Comparison of ENCODE assay signal across 13 cellular contexts in genomic region chr11:720017-720641, GRCh38. TPM values are rescaled to one million over a fixed set of nuclear protein-coding genes. Genes with fewer than 3 reads are reported as not detected.
DNase-seq lines count a peak whose midpoint lies in the region; ATAC-seq and TF ChIP-seq lines count a peak whose summit lies in the region.
"Had no signal": no experiment of that assay in that cellular context is flagged by ENCODE, and none has a peak within 500 bp of the region (broad histone marks: within the 10 kb centered on the region; RNA-seq: fewer than 3 reads in every experiment).

No MANE protein-coding gene starts in this region.

- peak; percentile 23 for ATAC-seq in SK-N-SH treated with all-trans-retinoic acid at 6 μM for 48 hours
- peak; percentile 3 for ATAC-seq in left lobe of liver
- no peak for ATAC-seq in thoracic aorta (ENCODE audit: insufficient number of reproducible peaks, low FRiP score, low read depth)
- no peak for ATAC-seq in GM21619 (IDR thresholded peaks at IDR 0.05; ENCODE audit: unreplicated experiment)

- in situ Hi-C loops in GM23248 (cut with MboI): no loop called here

- H3K9me3 Mint-ChIP-seq in activated naive CD4-positive, alpha-beta T cell treated with anti-CD3 and anti-CD28 coated beads, Interleukin-2, amount 10 ng/mL, durations not matched to agents 7 days and 5 days: no peaks in the 10 kb centered on the region

- DNase-seq in activated naive CD4-positive, alpha-beta T cell treated with anti-CD3 and anti-CD28 coated beads, Interleukin-2, amount 10 ng/mL, durations not matched to agents 7 days and 5 days: no peak
- no peak for DNase-seq in activated naive CD4-positive, alpha-beta T cell (lab: John Stamatoyannopoulos, UW)
- no peak for DNase-seq in left lobe of liver (ENCODE audit: low spot score)
- DNase-seq in thoracic aorta (ENCODE audit: low spot score): no peak
- DNase-seq in GM23248: no peak
- DNase-seq in NCI-H345 (lab: John Stamatoyannopoulos, UW): no peak
- DNase-seq: amniotic stem cell, foreskin melanocyte, KG1, NCI-H187 treated with DMSO at 0.1 percent for 48 hours had no signal

- H3K4me1 ChIP-seq in thoracic aorta (ENCODE audit: control insufficient read depth in 1 of 2, low read depth in 2 of 2) (peaks cover 4 to 8% of the 10 kb centered on the region in 2 donors), GM23248 (ENCODE audit: insufficient read depth) (no peaks in the 10 kb centered on the region)

- H2AFZ ChIP-seq in GM23248: no peak overlapping the region

- peaks cover 24% of the 10 kb centered on the region for H3K4me1 Mint-ChIP-seq in activated naive CD4-positive, alpha-beta T cell treated with anti-CD3 and anti-CD28 coated beads, Interleukin-2, amount 10 ng/mL, durations not matched to agents 7 days and 5 days

- WGBS in GM23248 (ENCODE audit: low coverage in 1 of 2, low lambda C conversion rate in 2 of 2, missing lambda C conversion rate in 2 of 2), 2 experiments: 89 to 91% methylated on average over 30 to 35 of the region's 35 CpGs

- peak overlapping the region; percentile 38 for H3K4me3 Mint-ChIP-seq in activated naive CD4-positive, alpha-beta T cell treated with anti-CD3 and anti-CD28 coated beads, Interleukin-2, amount 10 ng/mL, durations not matched to agents 7 days and 5 days

- CTCF ChIA-PET in activated naive CD4-positive, alpha-beta T cell treated with anti-CD3 and anti-CD28 coated beads, Interleukin-2, amount 10 ng/mL, durations not matched to agents 7 days and 5 days (lab: Charles Lee): interaction anchor here (1.0 to 3.1 kb wide), 4 partner anchors 8 to 166 kb away, joined by 3 to 10 read pairs (median 4); partner anchors contain the start of genes DEAF1 and TMEM80

- H3K9ac ChIP-seq in GM23248: no peak overlapping the region

- H3K27me3 ChIP-seq in thoracic aorta (replicated peaks; ENCODE audit: insufficient read depth) (no peaks in the 10 kb centered on the region), GM23248 (replicated peaks; ENCODE audit: insufficient read depth) (no peaks in the 10 kb centered on the region)
- H3K27me3 ChIP-seq: vagina had no signal

- no peaks in the 10 kb centered on the region for H3K36me3 Mint-ChIP-seq in activated naive CD4-positive, alpha-beta T cell treated with anti-CD3 and anti-CD28 coated beads, Interleukin-2, amount 10 ng/mL, durations not matched to agents 7 days and 5 days

- H3K36me3 ChIP-seq in thoracic aorta (no peaks in the 10 kb centered on the region), GM23248 (ENCODE audit: low read depth) (no peaks in the 10 kb centered on the region)

- 0 out of 2 replicates have a peak, but pooled peaks cover 3% of the 10 kb centered on the region for H3K79me2 ChIP-seq in GM23248 (ENCODE audit: insufficient read depth)

- no peak for TF ChIP-seq CTCF in thoracic aorta (IDR thresholded peaks at IDR 0.05)

- no peaks in the 10 kb centered on the region for H3F3A ChIP-seq in GM23248 (ENCODE audit: insufficient read depth)

- H3K27me3 Mint-ChIP-seq in activated naive CD4-positive, alpha-beta T cell treated with anti-CD3 and anti-CD28 coated beads, Interleukin-2, amount 10 ng/mL, durations not matched to agents 7 days and 5 days: peaks cover 75% of the 10 kb centered on the region

- H3K9me3 ChIP-seq in thoracic aorta (no peaks in the 10 kb centered on the region), GM23248 (ENCODE audit: low read depth) (no peaks in the 10 kb centered on the region)
- H3K9me3 ChIP-seq: vagina had no signal

- H4K20me1 ChIP-seq in GM23248 (ENCODE audit: insufficient read depth): no peaks in the 10 kb centered on the region

- H3K4me2 ChIP-seq in GM23248 (ENCODE audit: unreplicated experiment): no peak overlapping the region

- no peaks in the 10 kb centered on the region for H3K9me2 ChIP-seq in GM23248 (ENCODE audit: insufficient read depth)

- peak overlapping the region; percentile 61 for H3K4me3 ChIP-seq in thoracic aorta
- H3K4me3 ChIP-seq in GM23248: no peak overlapping the region
- H3K4me3 ChIP-seq: vagina had no signal

- no peak overlapping the region for H3K27ac ChIP-seq in thoracic aorta
- H3K27ac ChIP-seq in GM23248: no peak overlapping the region
- H3K27ac ChIP-seq: vagina had no signal

- no peak overlapping the region for H3K27ac Mint-ChIP-seq in activated naive CD4-positive, alpha-beta T cell treated with anti-CD3 and anti-CD28 coated beads, Interleukin-2, amount 10 ng/mL, durations not matched to agents 7 days and 5 days

TF ChIP-seq in SK-N-SH treated with all-trans-retinoic acid at 6 μM for 48 hours, 23 proteins besides CTCF, POLR2A, EP300 and RAD21:
- no peak for TF ChIP-seq TOX (CRISPR knock-in tag; IDR thresholded peaks at IDR 0.05; ENCODE audit: borderline replicate concordance)
- no peak for TF ChIP-seq ZC3H10 (CRISPR knock-in tag; IDR thresholded peaks at IDR 0.05)
- no peak for TF ChIP-seq CSRNP3 (CRISPR knock-in tag; IDR thresholded peaks at IDR 0.05)
- no peak for TF ChIP-seq RARB (CRISPR knock-in tag; IDR thresholded peaks at IDR 0.05)
- no peak for TF ChIP-seq ZNF565 (CRISPR knock-in tag; conservative IDR thresholded peaks at IDR 0.05; ENCODE audit: low read depth)
- TF ChIP-seq TCF4 (CRISPR knock-in tag; IDR thresholded peaks at IDR 0.05; ENCODE audit: borderline replicate concordance): no peak
- no peak for TF ChIP-seq CREB5 (CRISPR knock-in tag; IDR thresholded peaks at IDR 0.05; ENCODE audit: low read depth)
- no peak for TF ChIP-seq ZFP3 (CRISPR knock-in tag; IDR thresholded peaks at IDR 0.05)
- no peak for TF ChIP-seq POU6F1 (CRISPR knock-in tag; IDR thresholded peaks at IDR 0.05; ENCODE audit: borderline replicate concordance, low read depth)
- no peak for TF ChIP-seq GLIS3 (CRISPR knock-in tag; IDR thresholded peaks at IDR 0.05)
- TF ChIP-seq ZFP30 (CRISPR knock-in tag; IDR thresholded peaks at IDR 0.05): no peak
- no peak for TF ChIP-seq ARNTL (CRISPR knock-in tag; IDR thresholded peaks at IDR 0.05; ENCODE audit: borderline replicate concordance, low read depth)
- no peak for TF ChIP-seq BACH2 (CRISPR knock-in tag; IDR thresholded peaks at IDR 0.05; ENCODE audit: borderline replicate concordance)

RNA-seq across cellular contexts. Expression of gene EPS8L2, which starts 14.1 kb away (rescaled TPM):
- total RNA-seq in left lobe of liver: 190 TPM
- 10 to 100 TPM; 39.6 to 75.9 TPM for total RNA-seq in thoracic aorta
- total RNA-seq in GM23248 (2014; rRNA removed; shearing (Covaris generic)): 58.3 and 59.7 TPM in 2 replicates
- polyA plus RNA-seq in GM23248 (2016; fragmentation: Nextera tagmentation; extraction: Ambion mirVana): 46.4 and 48.2 TPM in 2 replicates

RNA-seq across cellular contexts. Expression of gene TMEM80, which starts 24.5 kb away (rescaled TPM):
- total RNA-seq in left lobe of liver: 16.8 TPM
- 10 to 100 TPM; 22.4 to 22.5 TPM for total RNA-seq in thoracic aorta
- total RNA-seq in GM23248 (2014; rRNA removed; shearing (Covaris generic)): 27.0 and 37.3 TPM in 2 replicates
- 47.9 and 50.1 TPM in 2 replicates for polyA plus RNA-seq in GM23248 (2016; fragmentation: Nextera tagmentation; extraction: Ambion mirVana)

RNA-seq across cellular contexts. Expression of gene DEAF1, which starts 25.1 kb away (rescaled TPM):
- 14.8 TPM for total RNA-seq in left lobe of liver
- 10 to 100 TPM; 22.1 to 67.0 TPM for total RNA-seq in thoracic aorta
- total RNA-seq in GM23248 (2014; rRNA removed; shearing (Covaris generic)): 31.6 and 38.5 TPM in 2 replicates
- polyA plus RNA-seq in GM23248 (2016; fragmentation: Nextera tagmentation; extraction: Ambion mirVana): 31.7 and 35.0 TPM in 2 replicates

RNA-seq across cellular contexts. Expression of gene TALDO1, which starts 27.1 kb away (rescaled TPM):
- total RNA-seq in left lobe of liver: 147 TPM
- total RNA-seq in thoracic aorta: 100 to 1,000 TPM; 132 to 232 TPM
- 185 and 216 TPM in 2 replicates for total RNA-seq in GM23248 (2014; rRNA removed; shearing (Covaris generic))
- 313 and 318 TPM in 2 replicates for polyA plus RNA-seq in GM23248 (2016; fragmentation: Nextera tagmentation; extraction: Ambion mirVana)

RNA-seq across cellular contexts. Expression of gene GATD1, which starts 57.2 kb away (rescaled TPM):
- total RNA-seq in left lobe of liver (31.7 TPM), thoracic aorta (10 to 100 TPM; 32.5 to 48.7 TPM)
- total RNA-seq in GM23248 (2014; rRNA removed; shearing (Covaris generic)): 38.3 and 45.0 TPM in 2 replicates
- 27.0 and 27.4 TPM in 2 replicates for polyA plus RNA-seq in GM23248 (2016; fragmentation: Nextera tagmentation; extraction: Ambion mirVana)

Comparison
In these comparisons a context has a peak if more than half of its experiments do, and no peak if none do; other contexts are left out.
1. ATAC-seq: peak in SK-N-SH treated with all-trans-retinoic acid at 6 μM for 48 hours (single experiment) and left lobe of liver (single experiment); none in thoracic aorta (single experiment) and GM21619 (single experiment).